Comparison of ENCODE assay signal across 27 cellular contexts in genomic region chr13:39215971-39216370, GRCh38.
"Had no signal": no experiment of that assay in that cellular context is flagged by ENCODE, and none has a peak within 500 bp of the region (broad histone marks: within the 10 kb centered on the region; RNA-seq: fewer than 3 reads in every experiment).

No MANE protein-coding gene starts in this region.

- H3K9me3 ChIP-seq: stomach, suprapubic skin, testis, thoracic aorta, thyroid gland, tibial artery, tibial nerve, transverse colon, upper lobe of left lung, upper lobe of right lung, uterus, vagina had no signal

- H3K27me3 Mint-ChIP-seq: type B pancreatic cell had no signal

- H3K27ac Mint-ChIP-seq: stimulated activated effector memory CD8-positive, alpha-beta T cell treated with anti-CD3 and anti-CD28 coated beads, Interleukin-12 subunit alpha, Interleukin-12 subunit beta, amount 100 ng/mL, for 72 hours; stimulated activated memory B cell treated with anti-CD40 and anti-IgM and Interleukin-4, amounts not matched to agents 10 μg/mL and 1 μg/mL and 100 μg/mL, for 72 hours; stimulated activated naive B cell treated with anti-CD40 and anti-IgM and Interleukin-4, amounts not matched to agents 10 μg/mL and 1 μg/mL and 100 μg/mL, for 72 hours; stimulated activated naive CD8-positive, alpha-beta T cell treated with anti-CD3 and anti-CD28 coated beads, Interleukin-15, amount 100 ng/mL, for 72 hours; stimulated activated naive CD8-positive, alpha-beta T cell treated with anti-CD3 and anti-CD28 coated beads, Interleukin-15, Interleukin-2, amounts not matched to agents 100 ng/mL and 50 ng/mL, for 24 hours; type B pancreatic cell had no signal

- DNase-seq: stimulated activated CD4-positive, alpha-beta T cell treated with anti-CD3 and anti-CD28 coated beads, Interleukin-2, amount 100 ng/mL, for 48 hours; stimulated activated CD4-positive, alpha-beta T cell treated with anti-CD3 and anti-CD28 coated beads, Interleukin-4, amount 100 ng/mL, for 1 hour; stimulated activated CD4-positive, alpha-beta T cell treated with anti-CD3 and anti-CD28 coated beads, Interleukin-4, amount 100 ng/mL, for 24 hours; stimulated activated CD4-positive, alpha-beta T cell treated with anti-CD3 and anti-CD28 coated beads, Interleukin-4, amount 100 ng/mL, for 4 hours; stimulated activated CD8-positive, alpha-beta memory T cell treated with anti-CD3 and anti-CD28 coated beads, Interleukin-4, amount 100 ng/mL, for 48 hours; stimulated activated naive B cell treated with anti-CD40 and anti-IgM and Interleukin-4, amounts not matched to agents 10 μg/mL and 1 μg/mL and 100 μg/mL, for 72 hours; stimulated activated naive CD4-positive, alpha-beta T cell; stimulated activated naive CD4-positive, alpha-beta T cell treated with Interleukin-2 at 50 U/mL for 16 hours; stimulated activated naive CD8-positive, alpha-beta T cell treated with anti-CD3 and anti-CD28 coated beads, Interleukin-15, amount 100 ng/mL, for 72 hours; stimulated activated naive CD8-positive, alpha-beta T cell treated with anti-CD3 and anti-CD28 coated beads, Interleukin-15, Interleukin-2, amounts not matched to agents 100 U/mL and 50 U/mL, for 24 hours; stomach; substantia nigra; testis; thyroid gland; tibial artery; transverse colon; upper lobe of left lung; upper lobe of right lung; uterus had no signal

- H3K4me1 Mint-ChIP-seq: stimulated activated effector memory CD8-positive, alpha-beta T cell treated with anti-CD3 and anti-CD28 coated beads, Interleukin-12 subunit alpha, Interleukin-12 subunit beta, amount 100 ng/mL, for 72 hours; stimulated activated memory B cell treated with anti-CD40 and anti-IgM and Interleukin-4, amounts not matched to agents 10 μg/mL and 1 μg/mL and 100 μg/mL, for 72 hours; stimulated activated naive B cell treated with anti-CD40 and anti-IgM and Interleukin-4, amounts not matched to agents 10 μg/mL and 1 μg/mL and 100 μg/mL, for 72 hours; stimulated activated naive CD8-positive, alpha-beta T cell treated with anti-CD3 and anti-CD28 coated beads, Interleukin-15, amount 100 ng/mL, for 72 hours had no signal

- H3K27me3 ChIP-seq: stomach, suprapubic skin, testis, thyroid gland, tibial artery, tibial nerve, transverse colon, upper lobe of left lung, upper lobe of right lung, uterus, vagina had no signal

- H3K9me3 Mint-ChIP-seq: stimulated activated effector memory CD8-positive, alpha-beta T cell treated with anti-CD3 and anti-CD28 coated beads, Interleukin-12 subunit alpha, Interleukin-12 subunit beta, amount 100 ng/mL, for 72 hours had no signal

- H3K36me3 ChIP-seq: stomach, suprapubic skin, thoracic aorta, thyroid gland, tibial artery, tibial nerve, transverse colon, upper lobe of left lung, upper lobe of right lung, uterus, vagina had no signal

- H3K4me1 ChIP-seq: stomach, suprapubic skin, testis, thyroid gland, transverse colon, upper lobe of left lung, upper lobe of right lung, uterus, vagina had no signal

- H3K4me3 Mint-ChIP-seq: stimulated activated effector memory CD8-positive, alpha-beta T cell treated with anti-CD3 and anti-CD28 coated beads, Interleukin-12 subunit alpha, Interleukin-12 subunit beta, amount 100 ng/mL, for 72 hours; stimulated activated memory B cell treated with anti-CD40 and anti-IgM and Interleukin-4, amounts not matched to agents 10 μg/mL and 1 μg/mL and 100 μg/mL, for 72 hours; stimulated activated naive B cell treated with anti-CD40 and anti-IgM and Interleukin-4, amounts not matched to agents 10 μg/mL and 1 μg/mL and 100 μg/mL, for 72 hours; stimulated activated naive CD8-positive, alpha-beta T cell treated with anti-CD3 and anti-CD28 coated beads, Interleukin-15, amount 100 ng/mL, for 72 hours; stimulated activated naive CD8-positive, alpha-beta T cell treated with anti-CD3 and anti-CD28 coated beads, Interleukin-15, Interleukin-2, amounts not matched to agents 100 ng/mL and 50 ng/mL, for 24 hours; type B pancreatic cell had no signal

- H3K27ac ChIP-seq: stomach, suprapubic skin, testis, thoracic aorta, thyroid gland, tibial artery, tibial nerve, transverse colon, upper lobe of left lung, upper lobe of right lung, uterus, vagina had no signal

- H3K4me3 ChIP-seq: stomach, suprapubic skin, testis, thoracic aorta, thyroid gland, tibial artery, tibial nerve, transverse colon, upper lobe of left lung, upper lobe of right lung, uterus, vagina had no signal

- H3K36me3 Mint-ChIP-seq: stimulated activated effector memory CD8-positive, alpha-beta T cell treated with anti-CD3 and anti-CD28 coated beads, Interleukin-12 subunit alpha, Interleukin-12 subunit beta, amount 100 ng/mL, for 72 hours; stimulated activated memory B cell treated with anti-CD40 and anti-IgM and Interleukin-4, amounts not matched to agents 10 μg/mL and 1 μg/mL and 100 μg/mL, for 72 hours; stimulated activated naive B cell treated with anti-CD40 and anti-IgM and Interleukin-4, amounts not matched to agents 10 μg/mL and 1 μg/mL and 100 μg/mL, for 72 hours; type B pancreatic cell had no signal
